In genomic region chr12:64293654-64294364, GRCh38 we compare ENCODE assay signal across 14 cellular contexts.
DNase-seq lines count a peak whose midpoint lies in the region; ATAC-seq and TF ChIP-seq lines count a peak whose summit lies in the region.
"Had no signal": no experiment of that assay in that cellular context is flagged by ENCODE, and none has a peak within 500 bp of the region (broad histone marks: within the 10 kb centered on the region; RNA-seq: fewer than 3 reads in every experiment).

No MANE protein-coding gene starts in this region.

- H3K9me2 ChIP-seq in Karpas-422 (replicated peaks; ENCODE audit: insufficient read depth, low read length), result no peaks in the 10 kb centered on the region

- TF ChIP-seq CTCF in RWPE2 (IDR thresholded peaks at IDR 0.05; ENCODE audit: poor library complexity, severe bottlenecking) (no peak), progenitor cell of endocrine pancreas (IDR thresholded peaks at IDR 0.05; ENCODE audit: unreplicated experiment) (no peak), GM10266 (IDR thresholded peaks at IDR 0.05; ENCODE audit: control insufficient read depth, insufficient read depth, low read depth, missing control alignments) (no peak)

- ATAC-seq in GM19351 (IDR thresholded peaks at IDR 0.05; ENCODE audit: unreplicated experiment), result peak; percentile 17
- ATAC-seq in HG03342 (IDR thresholded peaks at IDR 0.05; ENCODE audit: unreplicated experiment), result peak; percentile 38
- no peak for ATAC-seq in RWPE2 (ENCODE audit: low read depth)
- ATAC-seq in GM21576 (IDR thresholded peaks at IDR 0.05; ENCODE audit: unreplicated experiment), result no peak
- ATAC-seq: effector memory CD8-positive, alpha-beta T cell; left lung had no signal

- H3K27me3 ChIP-seq in RWPE2 (ENCODE audit: insufficient read depth, poor library complexity, severe bottlenecking) (no peaks in the 10 kb centered on the region), Karpas-422 (ENCODE audit: low read length) (no peaks in the 10 kb centered on the region)
- H3K27me3 ChIP-seq: left lung had no signal

- no peak overlapping the region for H2AFZ ChIP-seq in Karpas-422 (ENCODE audit: low read length)

- H3K9me3 ChIP-seq in RWPE2 (ENCODE audit: severe bottlenecking) (no peaks in the 10 kb centered on the region), Karpas-422 (ENCODE audit: low read length) (no peaks in the 10 kb centered on the region)
- H3K9me3 ChIP-seq: left lung had no signal

- H3K4me2 ChIP-seq in Karpas-422 (ENCODE audit: low read depth, low read length, poor library complexity, severe bottlenecking), result no peak overlapping the region

- no peaks in the 10 kb centered on the region for H4K20me1 ChIP-seq in Karpas-422 (ENCODE audit: insufficient read depth, low read depth, low read length)

- no peaks in the 10 kb centered on the region for H3K4me1 ChIP-seq in RWPE2 (ENCODE audit: insufficient read depth, poor library complexity, severe bottlenecking)
- no peaks in the 10 kb centered on the region for H3K4me1 ChIP-seq in Karpas-422 (ENCODE audit: low read length)
- H3K4me1 ChIP-seq: left lung had no signal

- H3K4me3 Mint-ChIP-seq in progenitor cell of endocrine pancreas (ENCODE audit: low read depth), result peak overlapping the region; percentile 55
- H3K4me3 Mint-ChIP-seq: effector memory CD8-positive, alpha-beta T cell; IgD-negative memory B cell had no signal

- H3K27ac ChIP-seq in RWPE2 (ENCODE audit: poor library complexity, severe bottlenecking) (no peak overlapping the region), Karpas-422 (ENCODE audit: low read length) (no peak overlapping the region)
- H3K27ac ChIP-seq: left lung, skin epidermis had no signal

- no peaks in the 10 kb centered on the region for H3K79me2 ChIP-seq in Karpas-422 (ENCODE audit: low read length)

- H3K4me3 ChIP-seq in RWPE2 (ENCODE audit: severe bottlenecking), result peak overlapping the region; percentile 24
- H3K4me3 ChIP-seq in Karpas-422 (ENCODE audit: low read length), result no peak overlapping the region
- H3K4me3 ChIP-seq: left lung, skin epidermis had no signal

- no peak overlapping the region for H3K9ac ChIP-seq in Karpas-422 (ENCODE audit: low read length)

- H3K27ac Mint-ChIP-seq in progenitor cell of endocrine pancreas, result no peak overlapping the region
- H3K27ac Mint-ChIP-seq: effector memory CD8-positive, alpha-beta T cell; IgD-negative memory B cell had no signal

- no peaks in the 10 kb centered on the region for H3K4me1 Mint-ChIP-seq in progenitor cell of endocrine pancreas (ENCODE audit: low read depth)

- DNase-seq in RWPE2 (ENCODE audit: low spot score) (no peak), progenitor cell of endocrine pancreas (ENCODE audit: low spot score, unreplicated experiment) (no peak), Karpas-422 (no peak), GM10266 (ENCODE audit: extremely low spot score) (no peak)
- DNase-seq: activated CD8-positive, alpha-beta memory T cell treated with anti-CD3 and anti-CD28 coated beads for 24 hours; C1 segment of cervical spinal cord; effector memory CD8-positive, alpha-beta T cell; left lung; NCI-H1417 had no signal

- H3K27me3 Mint-ChIP-seq in progenitor cell of endocrine pancreas, result no peaks in the 10 kb centered on the region

- H3K9me3 Mint-ChIP-seq in progenitor cell of endocrine pancreas (ENCODE audit: low read depth), result no peaks in the 10 kb centered on the region
- H3K9me3 Mint-ChIP-seq: effector memory CD8-positive, alpha-beta T cell had no signal

- no peaks in the 10 kb centered on the region for H3K36me3 Mint-ChIP-seq in progenitor cell of endocrine pancreas (ENCODE audit: insufficient read depth)
- H3K36me3 Mint-ChIP-seq: IgD-negative memory B cell had no signal

- H3K36me3 ChIP-seq in RWPE2 (ENCODE audit: low read depth), result no peaks in the 10 kb centered on the region
- H3K36me3 ChIP-seq in Karpas-422 (ENCODE audit: insufficient read depth, low read length), result no peaks in the 10 kb centered on the region
- H3K36me3 ChIP-seq: left lung had no signal

Comparison
In these comparisons a context has a peak if more than half of its experiments do, and no peak if none do; other contexts are left out.
1. ATAC-seq: peak in GM19351 (single experiment) and HG03342 (single experiment); none in RWPE2 (single experiment) and GM21576 (single experiment).